Comparison of ENCODE assay signal across 9 cellular contexts in the genomic region with DNA sequence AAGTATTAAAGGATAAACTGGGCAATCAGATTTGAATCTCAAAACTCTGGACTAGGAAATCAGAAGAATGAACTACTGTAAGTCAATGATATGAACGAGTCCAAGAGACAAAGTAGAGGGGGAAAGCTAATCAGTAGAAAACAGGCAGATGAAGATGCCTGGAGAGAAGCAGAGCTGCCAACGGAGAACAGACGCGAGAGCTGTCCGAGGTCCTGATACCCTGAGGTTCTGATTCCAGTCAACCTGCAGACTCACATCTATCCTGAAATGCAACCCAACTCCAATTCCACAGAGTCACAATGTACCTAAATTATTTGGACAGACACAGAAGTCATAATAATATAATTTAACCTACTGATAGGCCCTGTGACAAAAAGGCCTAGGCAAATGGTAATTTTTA. TPM values are rescaled to one million over a fixed set of nuclear protein-coding genes. Genes with fewer than 3 reads are reported as not detected.
DNase-seq lines count a peak whose midpoint lies in the region; ATAC-seq lines count a peak whose summit lies in the region.
"Had no signal": no experiment of that assay in that cellular context is flagged by ENCODE, and none has a peak within 500 bp of the region (broad histone marks: within the 10 kb centered on the region; RNA-seq: fewer than 3 reads in every experiment).

No MANE protein-coding gene starts in this region.

- ATAC-seq in GM19324 (IDR thresholded peaks at IDR 0.05; ENCODE audit: low FRiP score, unreplicated experiment), result no peak

- H3K9me3 Mint-ChIP-seq in activated CD4-positive, alpha-beta T cell treated with anti-CD3 and anti-CD28 coated beads, Interleukin-2, amount 10 ng/mL, durations not matched to agents 24 days and 14 days, result no peaks in the 10 kb centered on the region

- DNase-seq in activated CD4-positive, alpha-beta T cell treated with anti-CD3 and anti-CD28 coated beads, Interleukin-2, amount 10 ng/mL, durations not matched to agents 24 days and 14 days, result peak; percentile 71
- no peak for DNase-seq in activated CD4-positive, alpha-beta T cell treated with anti-CD3 and anti-CD28 coated beads, Interleukin-2, amount 50 U/mL, for 1 hour
- DNase-seq in NCI-H460 (ENCODE audit: extremely low read depth, low read depth) (peak; percentile 44), dermis microvascular lymphatic vessel endothelial cell (ENCODE audit: low read depth in 2 of 2) (peak; percentile 25 to 56), pulmonary artery endothelial cell (ENCODE audit: low read depth, low spot score) (peak; percentile 10), SKM-1 treated with dmso at 0.1 percent for 144 hours (lab: John Stamatoyannopoulos, UW; ENCODE audit: unreplicated experiment) (no peak)
- no peak for DNase-seq in activated effector memory CD4-positive, alpha-beta T cell treated with anti-CD3 and anti-CD28 coated beads, Interleukin-2, amount 50 U/mL, for 16 hours
- DNase-seq: NCI-H82 had no signal

- H3K36me3 Mint-ChIP-seq in activated CD4-positive, alpha-beta T cell treated with anti-CD3 and anti-CD28 coated beads, Interleukin-2, amount 10 ng/mL, durations not matched to agents 24 days and 14 days (ENCODE audit: low read depth), result no peaks in the 10 kb centered on the region

- intact Hi-C loops in activated CD4-positive, alpha-beta T cell treated with anti-CD3 and anti-CD28 coated beads, Interleukin-2, amount 10 ng/mL, durations not matched to agents 24 days and 14 days (cut with micrococcal nuclease), result no loop called here

- H3K27me3 Mint-ChIP-seq in activated CD4-positive, alpha-beta T cell treated with anti-CD3 and anti-CD28 coated beads, Interleukin-2, amount 10 ng/mL, durations not matched to agents 24 days and 14 days, result no peaks in the 10 kb centered on the region

- no peaks in the 10 kb centered on the region for H3K4me1 Mint-ChIP-seq in activated CD4-positive, alpha-beta T cell treated with anti-CD3 and anti-CD28 coated beads, Interleukin-2, amount 10 ng/mL, durations not matched to agents 24 days and 14 days

- no peak overlapping the region for H3K27ac Mint-ChIP-seq in activated CD4-positive, alpha-beta T cell treated with anti-CD3 and anti-CD28 coated beads, Interleukin-2, amount 10 ng/mL, durations not matched to agents 24 days and 14 days

- H3K4me3 Mint-ChIP-seq in activated CD4-positive, alpha-beta T cell treated with anti-CD3 and anti-CD28 coated beads, Interleukin-2, amount 10 ng/mL, durations not matched to agents 24 days and 14 days, result no peak overlapping the region

RNA-seq across cellular contexts. Expression of a gene that starts 33.5 kb away (rescaled TPM):
- not detected in 2 replicates for total RNA-seq in activated CD4-positive, alpha-beta T cell treated with anti-CD3 and anti-CD28 coated beads, Interleukin-2, amount 10 ng/mL, durations not matched to agents 24 days and 14 days
- 0.10 TPM in 1 of 2 replicates, not detected in the other for total RNA-seq in NCI-H460 (2014; rRNA removed; shearing (Covaris generic))
- polyA plus RNA-seq in NCI-H460 (2014; cell fraction: nucleus; rRNA removed), result 0.22 TPM in 1 of 2 replicates, not detected in the other
- total RNA-seq in dermis microvascular lymphatic vessel endothelial cell (under 0.01 and 0.13 TPM in 2 replicates), pulmonary artery endothelial cell (0.21 and 0.40 TPM in 2 replicates)

Comparison
In these comparisons a context has a peak if more than half of its experiments do, and no peak if none do; other contexts are left out.
1. DNase-seq: peak in activated CD4-positive, alpha-beta T cell treated with anti-CD3 and anti-CD28 coated beads, Interleukin-2, amount 10 ng/mL, durations not matched to agents 24 days and 14 days (single experiment), NCI-H460 (single experiment), dermis microvascular lymphatic vessel endothelial cell (2 of 2) and pulmonary artery endothelial cell (single experiment); none in activated CD4-positive, alpha-beta T cell treated with anti-CD3 and anti-CD28 coated beads, Interleukin-2, amount 50 U/mL, for 1 hour (single experiment), activated effector memory CD4-positive, alpha-beta T cell treated with anti-CD3 and anti-CD28 coated beads, Interleukin-2, amount 50 U/mL, for 16 hours (single experiment) and SKM-1 treated with dmso at 0.1 percent for 144 hours (single experiment).